1 cellular context compared by ENCODE assay signal in the genomic region with DNA sequence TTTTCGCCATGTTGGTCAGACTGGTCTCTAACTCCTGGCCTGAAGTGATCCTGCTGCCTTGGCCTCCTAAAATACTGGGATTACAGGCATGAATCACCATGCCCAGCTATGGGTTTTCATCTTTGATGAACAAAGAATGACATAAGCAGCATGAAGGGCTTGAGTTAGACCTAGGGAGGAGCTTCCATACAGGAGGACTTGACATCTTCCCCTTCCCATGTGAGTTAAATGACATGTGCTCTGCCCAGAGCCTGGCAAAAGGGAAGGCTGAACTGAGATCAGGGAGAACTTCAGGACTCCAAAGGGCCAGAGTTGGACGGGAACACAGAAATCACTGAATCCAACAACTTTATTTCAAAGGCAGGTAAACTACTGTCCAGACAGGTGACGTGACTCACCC.
TF ChIP-seq lines count a peak whose summit lies in the region.

No MANE protein-coding gene starts in this region.

TF ChIP-seq in SK-N-SH, 30 proteins besides CTCF, POLR2A, EP300 and RAD21:
- TF ChIP-seq TEAD4 (IDR thresholded peaks at IDR 0.05; ENCODE audit: borderline replicate concordance, insufficient read depth): no peak
- TF ChIP-seq, protein P1, sequence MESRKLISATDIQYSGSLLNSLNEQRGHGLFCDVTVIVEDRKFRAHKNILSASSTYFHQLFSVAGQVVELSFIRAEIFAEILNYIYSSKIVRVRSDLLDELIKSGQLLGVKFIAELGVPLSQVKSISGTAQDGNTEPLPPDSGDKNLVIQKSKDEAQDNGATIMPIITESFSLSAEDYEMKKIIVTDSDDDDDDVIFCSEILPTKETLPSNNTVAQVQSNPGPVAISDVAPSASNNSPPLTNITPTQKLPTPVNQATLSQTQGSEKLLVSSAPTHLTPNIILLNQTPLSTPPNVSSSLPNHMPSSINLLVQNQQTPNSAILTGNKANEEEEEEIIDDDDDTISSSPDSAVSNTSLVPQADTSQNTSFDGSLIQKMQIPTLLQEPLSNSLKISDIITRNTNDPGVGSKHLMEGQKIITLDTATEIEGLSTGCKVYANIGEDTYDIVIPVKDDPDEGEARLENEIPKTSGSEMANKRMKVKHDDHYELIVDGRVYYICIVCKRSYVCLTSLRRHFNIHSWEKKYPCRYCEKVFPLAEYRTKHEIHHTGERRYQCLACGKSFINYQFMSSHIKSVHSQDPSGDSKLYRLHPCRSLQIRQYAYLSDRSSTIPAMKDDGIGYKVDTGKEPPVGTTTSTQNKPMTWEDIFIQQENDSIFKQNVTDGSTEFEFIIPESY (IDR thresholded peaks at IDR 0.05; ENCODE audit: borderline replicate concordance, low read depth): no peak
- no peak for TF ChIP-seq ELF1 (IDR thresholded peaks at IDR 0.05)
- TF ChIP-seq TAF1 (IDR thresholded peaks at IDR 0.05; ENCODE audit: borderline replicate concordance, low read depth, low read length): no peak
